Comparison of ENCODE assay signal across 1 cellular context in genomic region chr2:102053096-102053495, GRCh38.
TF ChIP-seq lines count a peak whose summit lies in the region.

No MANE protein-coding gene starts in this region.

TF ChIP-seq in GM12878, 131 proteins besides CTCF, POLR2A, EP300 and RAD21 (continued from another document):
- TF ChIP-seq, protein P1, sequence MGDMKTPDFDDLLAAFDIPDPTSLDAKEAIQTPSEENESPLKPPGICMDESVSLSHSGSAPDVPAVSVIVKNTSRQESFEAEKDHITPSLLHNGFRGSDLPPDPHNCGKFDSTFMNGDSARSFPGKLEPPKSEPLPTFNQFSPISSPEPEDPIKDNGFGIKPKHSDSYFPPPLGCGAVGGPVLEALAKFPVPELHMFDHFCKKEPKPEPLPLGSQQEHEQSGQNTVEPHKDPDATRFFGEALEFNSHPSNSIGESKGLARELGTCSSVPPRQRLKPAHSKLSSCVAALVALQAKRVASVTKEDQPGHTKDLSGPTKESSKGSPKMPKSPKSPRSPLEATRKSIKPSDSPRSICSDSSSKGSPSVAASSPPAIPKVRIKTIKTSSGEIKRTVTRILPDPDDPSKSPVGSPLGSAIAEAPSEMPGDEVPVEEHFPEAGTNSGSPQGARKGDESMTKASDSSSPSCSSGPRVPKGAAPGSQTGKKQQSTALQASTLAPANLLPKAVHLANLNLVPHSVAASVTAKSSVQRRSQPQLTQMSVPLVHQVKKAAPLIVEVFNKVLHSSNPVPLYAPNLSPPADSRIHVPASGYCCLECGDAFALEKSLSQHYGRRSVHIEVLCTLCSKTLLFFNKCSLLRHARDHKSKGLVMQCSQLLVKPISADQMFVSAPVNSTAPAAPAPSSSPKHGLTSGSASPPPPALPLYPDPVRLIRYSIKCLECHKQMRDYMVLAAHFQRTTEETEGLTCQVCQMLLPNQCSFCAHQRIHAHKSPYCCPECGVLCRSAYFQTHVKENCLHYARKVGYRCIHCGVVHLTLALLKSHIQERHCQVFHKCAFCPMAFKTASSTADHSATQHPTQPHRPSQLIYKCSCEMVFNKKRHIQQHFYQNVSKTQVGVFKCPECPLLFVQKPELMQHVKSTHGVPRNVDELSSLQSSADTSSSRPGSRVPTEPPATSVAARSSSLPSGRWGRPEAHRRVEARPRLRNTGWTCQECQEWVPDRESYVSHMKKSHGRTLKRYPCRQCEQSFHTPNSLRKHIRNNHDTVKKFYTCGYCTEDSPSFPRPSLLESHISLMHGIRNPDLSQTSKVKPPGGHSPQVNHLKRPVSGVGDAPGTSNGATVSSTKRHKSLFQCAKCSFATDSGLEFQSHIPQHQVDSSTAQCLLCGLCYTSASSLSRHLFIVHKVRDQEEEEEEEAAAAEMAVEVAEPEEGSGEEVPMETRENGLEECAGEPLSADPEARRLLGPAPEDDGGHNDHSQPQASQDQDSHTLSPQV (IDR thresholded peaks at IDR 0.05) = no peak
- TF ChIP-seq NFYA (IDR thresholded peaks at IDR 0.05; ENCODE audit: borderline replicate concordance, low read depth, low read length) = no peak
- no peak for TF ChIP-seq JUND (IDR thresholded peaks at IDR 0.05; ENCODE audit: low read depth, low read length)
- TF ChIP-seq, protein P2, sequence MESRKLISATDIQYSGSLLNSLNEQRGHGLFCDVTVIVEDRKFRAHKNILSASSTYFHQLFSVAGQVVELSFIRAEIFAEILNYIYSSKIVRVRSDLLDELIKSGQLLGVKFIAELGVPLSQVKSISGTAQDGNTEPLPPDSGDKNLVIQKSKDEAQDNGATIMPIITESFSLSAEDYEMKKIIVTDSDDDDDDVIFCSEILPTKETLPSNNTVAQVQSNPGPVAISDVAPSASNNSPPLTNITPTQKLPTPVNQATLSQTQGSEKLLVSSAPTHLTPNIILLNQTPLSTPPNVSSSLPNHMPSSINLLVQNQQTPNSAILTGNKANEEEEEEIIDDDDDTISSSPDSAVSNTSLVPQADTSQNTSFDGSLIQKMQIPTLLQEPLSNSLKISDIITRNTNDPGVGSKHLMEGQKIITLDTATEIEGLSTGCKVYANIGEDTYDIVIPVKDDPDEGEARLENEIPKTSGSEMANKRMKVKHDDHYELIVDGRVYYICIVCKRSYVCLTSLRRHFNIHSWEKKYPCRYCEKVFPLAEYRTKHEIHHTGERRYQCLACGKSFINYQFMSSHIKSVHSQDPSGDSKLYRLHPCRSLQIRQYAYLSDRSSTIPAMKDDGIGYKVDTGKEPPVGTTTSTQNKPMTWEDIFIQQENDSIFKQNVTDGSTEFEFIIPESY (IDR thresholded peaks at IDR 0.05) = peak; percentile 56; the same call in 1 of the 2 replicates
